ENCODE assay signal across 23 cellular contexts in genomic region chr11:58776891-58777451, GRCh38. TPM values are rescaled to one million over a fixed set of nuclear protein-coding genes. Genes with fewer than 3 reads are reported as not detected.
DNase-seq lines count a peak whose midpoint lies in the region; ATAC-seq, FAIRE-seq and TF ChIP-seq lines count a peak whose summit lies in the region.
"Had no signal": no experiment of that assay in that cellular context is flagged by ENCODE, and none has a peak within 500 bp of the region (broad histone marks: within the 10 kb centered on the region; RNA-seq: fewer than 3 reads in every experiment).

No MANE protein-coding gene starts in this region.

- intact Hi-C loops in CD14-positive monocyte (cut with micrococcal nuclease) = no loop called here
- intact Hi-C loops in K562 (cut with micrococcal nuclease) = loop anchor here (5.0 to 10.0 kb wide), 2 partner anchors 60 to 368 kb away; partner anchors contain the start of gene FAM111A
- intact Hi-C loops in naive thymus-derived CD4-positive, alpha-beta T cell (cut with micrococcal nuclease) = no loop called here

- peak; percentile 97 for TF ChIP-seq EP300 in K562 (IDR thresholded peaks at IDR 0.05; ENCODE audit: low read length)

- H3K36me3 ChIP-seq in Karpas-422 (ENCODE audit: insufficient read depth, low read length) (no peaks in the 10 kb centered on the region), K562 (ENCODE audit: control insufficient read depth, insufficient read depth, low read length) (peaks cover 7% of the 10 kb centered on the region; the same call in 2 of the 3 replicates)
- H3K36me3 ChIP-seq in naive thymus-derived CD4-positive, alpha-beta T cell (ENCODE audit: control insufficient read depth in 2 of 3, insufficient read depth in 3 of 3, low read length in 3 of 3) = no peaks in the 10 kb centered on the region
- H3K36me3 ChIP-seq: BLaER1 had no signal

- H3K9me2 ChIP-seq in Karpas-422 (replicated peaks; ENCODE audit: insufficient read depth, low read length) = no peaks in the 10 kb centered on the region

- H3K9me3 ChIP-seq in Karpas-422 (ENCODE audit: low read length) = no peaks in the 10 kb centered on the region
- peaks cover 15% of the 10 kb centered on the region for H3K9me3 ChIP-seq in K562 (replicated peaks; ENCODE audit: control insufficient read depth, insufficient read depth, low read depth, low read length)
- H3K9me3 ChIP-seq in naive thymus-derived CD4-positive, alpha-beta T cell (ENCODE audit: control insufficient read depth in 2 of 3, low read length in 3 of 3) = no peaks in the 10 kb centered on the region

- H3K27me3 Mint-ChIP-seq in CD14-positive monocyte (ENCODE audit: low read depth in 3 of 3) = peaks cover 0 to 8% (median 3%) of the 10 kb centered on the region in 3 donors
- peaks cover 0 to 3% (median 0%) of the 10 kb centered on the region in 5 donors for H3K27me3 Mint-ChIP-seq in naive thymus-derived CD4-positive, alpha-beta T cell
- no peaks in the 10 kb centered on the region for H3K27me3 Mint-ChIP-seq in type B pancreatic cell

- WGBS in K562 (ENCODE audit: insufficient coverage, low coverage, missing lambda C conversion rate) = under 1% methylated on average over 10 of the region's 10 CpGs

- peak overlapping the region; percentile 85 to 95 (median 93) for H3K27ac Mint-ChIP-seq in CD14-positive monocyte
- H3K27ac Mint-ChIP-seq in naive thymus-derived CD4-positive, alpha-beta T cell = peak overlapping the region in 1 of 9 donors; percentile 47
- H3K27ac Mint-ChIP-seq in type B pancreatic cell = no peak overlapping the region

- peak; percentile 72 for ATAC-seq in K562
- ATAC-seq in GM18858 (IDR thresholded peaks at IDR 0.05; ENCODE audit: unreplicated experiment) = no peak
- ATAC-seq in naive thymus-derived CD4-positive, alpha-beta T cell = no peak

- TF ChIP-seq POLR2A in K562 (conservative IDR thresholded peaks at IDR 0.05) = no peak; the same call in 1 of the 2 replicates

- H2AFZ ChIP-seq in Karpas-422 (ENCODE audit: low read length) (0 out of 2 replicates have a peak overlapping the region, but pooled peaks have one; percentile 26), K562 (ENCODE audit: low read depth, low read length) (peak overlapping the region; percentile 67)

- H3K9ac ChIP-seq in Karpas-422 (ENCODE audit: low read length) = no peak overlapping the region
- peak overlapping the region in 1 of 2 experiments; percentile 57; a peak in 2 of 4 replicates for H3K9ac ChIP-seq in K562 (ENCODE audit: insufficient read depth in 1 of 2, low read depth in 2 of 2, low read length in 2 of 2)
- H3K9ac ChIP-seq: BLaER1, KMS-11 had no signal

- peak overlapping the region in 1 of 2 donors; percentile 81 for H3K4me3 Mint-ChIP-seq in CD14-positive monocyte
- H3K4me3 Mint-ChIP-seq in naive thymus-derived CD4-positive, alpha-beta T cell = no peak overlapping the region
- no peak overlapping the region for H3K4me3 Mint-ChIP-seq in type B pancreatic cell

- no peaks in the 10 kb centered on the region for H3K36me3 Mint-ChIP-seq in CD14-positive monocyte
- H3K36me3 Mint-ChIP-seq in naive thymus-derived CD4-positive, alpha-beta T cell = peaks cover 0 to 8% (median 6%) of the 10 kb centered on the region in 5 donors
- H3K36me3 Mint-ChIP-seq in type B pancreatic cell = no peaks in the 10 kb centered on the region

- BruUV-seq in K562 (replicated peaks; lab: Mats Ljungman, UMichigan) = no TSS peak

- H3K4me3 ChIP-seq in Karpas-422 (ENCODE audit: low read length) (no peak overlapping the region), K562 (no peak overlapping the region)
- H3K4me3 ChIP-seq in naive thymus-derived CD4-positive, alpha-beta T cell (ENCODE audit: low read length) = no peak overlapping the region
- H3K4me3 ChIP-seq: BLaER1 had no signal

- TF ChIP-seq CTCF in CD14-positive monocyte (IDR thresholded peaks at IDR 0.05) = no peak
- TF ChIP-seq CTCF in K562 (IDR thresholded peaks at IDR 0.05 in 2 of 3, conservative IDR thresholded peaks at IDR 0.05 in 1 of 3; ENCODE audit: insufficient read depth in 2 of 3, low read depth in 1 of 3, low read length in 3 of 3) = no peak
- TF ChIP-seq CTCF in type B pancreatic cell (conservative IDR thresholded peaks at IDR 0.05) = no peak

- H3K27ac ChIP-seq in Karpas-422 (ENCODE audit: low read length) = no peak overlapping the region
- H3K27ac ChIP-seq in K562 (ENCODE audit: extremely low read depth, low read depth, low read length) = peak overlapping the region; percentile 81
- H3K27ac ChIP-seq in naive thymus-derived CD4-positive, alpha-beta T cell (ENCODE audit: low read depth, low read length) = no peak overlapping the region
- H3K27ac ChIP-seq: BLaER1, KMS-11 had no signal

- H3K27me3 ChIP-seq in Karpas-422 (ENCODE audit: low read length) (no peaks in the 10 kb centered on the region), K562 (ENCODE audit: control insufficient read depth in 2 of 2, insufficient read depth in 2 of 2, low read length in 2 of 2) (no peaks in the 10 kb centered on the region)
- H3K27me3 ChIP-seq in naive thymus-derived CD4-positive, alpha-beta T cell (ENCODE audit: control insufficient read depth in 2 of 2, insufficient read depth in 2 of 2, low read length in 2 of 2) = no peaks in the 10 kb centered on the region
- H3K27me3 ChIP-seq: BLaER1 had no signal

- H3K79me2 ChIP-seq in Karpas-422 (ENCODE audit: low read length) (no peaks in the 10 kb centered on the region), K562 (ENCODE audit: control insufficient read depth, insufficient read depth, low read length) (peaks cover 10% of the 10 kb centered on the region)

- POLR2A ChIA-PET in K562 (lab: Yijun Ruan, JAX) = interaction anchor here (0.7 to 1.1 kb wide), 4 partner anchors 10 to 1089 kb away, joined by 3 to 5 read pairs (median 4); no protein-coding TSS in a partner anchor
- POLR2A ChIA-PET in naive thymus-derived CD4-positive, alpha-beta T cell (lab: Charles Lee) = no interaction called here

- no peaks in the 10 kb centered on the region for H4K20me1 ChIP-seq in Karpas-422 (ENCODE audit: insufficient read depth, low read depth, low read length)
- H4K20me1 ChIP-seq in K562 (replicated peaks; ENCODE audit: control insufficient read depth, insufficient read depth, low read length) = no peaks in the 10 kb centered on the region
- H4K20me1 ChIP-seq: BLaER1 had no signal

- H3K9me3 Mint-ChIP-seq in CD14-positive monocyte = peaks cover 0 to 12% (median 1%) of the 10 kb centered on the region in 7 donors
- peaks cover 0 to 8% (median 3%) of the 10 kb centered on the region in 11 donors for H3K9me3 Mint-ChIP-seq in naive thymus-derived CD4-positive, alpha-beta T cell
- peaks cover 2% of the 10 kb centered on the region for H3K9me3 Mint-ChIP-seq in type B pancreatic cell

- H3K9me1 ChIP-seq in K562 (ENCODE audit: control insufficient read depth, insufficient read depth, low read length) = no peaks in the 10 kb centered on the region

- CTCF ChIA-PET in K562 (lab: Yijun Ruan, JAX; ENCODE audit: low intra/inter-chr PET ratio) = no interaction called here
- CTCF ChIA-PET in naive thymus-derived CD4-positive, alpha-beta T cell (lab: Charles Lee) = no interaction called here

- in situ Hi-C loops in K562 (cut with MboI) = no loop called here

- peak; percentile 12 to 37; a peak in 2 of 4 replicates for TF ChIP-seq RAD21 in K562 (CRISPR knock-in tag; conservative IDR thresholded peaks at IDR 0.05 in 1 of 2, IDR thresholded peaks at IDR 0.05 in 1 of 2)

- H3K4me1 ChIP-seq in Karpas-422 (ENCODE audit: low read length) (no peaks in the 10 kb centered on the region), K562 (replicated peaks in 1 of 2; ENCODE audit: control insufficient read depth in 2 of 2, insufficient read depth in 2 of 2, low read length in 2 of 2) (peaks cover 5 to 56% of the 10 kb centered on the region in 2 experiments)
- no peaks in the 10 kb centered on the region for H3K4me1 ChIP-seq in naive thymus-derived CD4-positive, alpha-beta T cell (ENCODE audit: control insufficient read depth in 2 of 2, insufficient read depth in 2 of 2, low read length in 2 of 2)
- H3K4me1 ChIP-seq: BLaER1 had no signal

- peak; percentile 88 for FAIRE-seq in K562 (lab: Jason Lieb, UNC)
- FAIRE-seq: A204.1, H1 had no signal

- DNase-seq in CD14-positive monocyte (ENCODE audit: low spot score) = peak; percentile 48
- peak; percentile 43 for DNase-seq in Karpas-422
- peak; percentile 83 for DNase-seq in NOMO-1 treated with DMSO at 0.1 percent for 48 hours (lab: John Stamatoyannopoulos, UW; ENCODE audit: unreplicated experiment)
- DNase-seq in K562 (ENCODE audit: extremely low read depth in 1 of 4, low spot score in 3 of 4) = peak in 2 of 4 experiments; percentile 62 to 93
- DNase-seq in OCI-M2 (lab: John Stamatoyannopoulos, UW; ENCODE audit: unreplicated experiment) = no peak
- no peak for DNase-seq in naive thymus-derived CD4-positive, alpha-beta T cell
- no peak for DNase-seq in type B pancreatic cell (ENCODE audit: extremely low spot score, unreplicated experiment)
- DNase-seq: DMS79, NCI-H1105 treated with DMSO at 0.1 percent for 48 hours, NCI-H187, NCI-H2107, NCI-H2227 treated with DMSO at 0.1 percent for 48 hours, NCI-H510A treated with DMSO at 0.1 percent for 48 hours, NCI-H774, SHP77 had no signal

- H3K4me1 Mint-ChIP-seq in CD14-positive monocyte = peaks cover 29% of the 10 kb centered on the region
- H3K4me1 Mint-ChIP-seq in naive thymus-derived CD4-positive, alpha-beta T cell = peaks cover 0 to 6% (median 0%) of the 10 kb centered on the region in 7 donors
- no peaks in the 10 kb centered on the region for H3K4me1 Mint-ChIP-seq in type B pancreatic cell (ENCODE audit: unreplicated experiment)

- H3K4me2 ChIP-seq in Karpas-422 (ENCODE audit: low read depth, low read length, poor library complexity, severe bottlenecking) (no peak overlapping the region), K562 (ENCODE audit: insufficient read depth, low read length) (peak overlapping the region; percentile 39)
- H3K4me2 ChIP-seq: BLaER1, KMS-11 had no signal

RNA-seq across cellular contexts. Expression of gene GLYAT, which starts 45.2 kb away (rescaled TPM):
- polyA plus RNA-seq in CD14-positive monocyte = not detected
- not detected in 2 replicates for total RNA-seq in Karpas-422 (2014; rRNA removed; shearing (Covaris generic); ENCODE audit: low replicate concordance)
- total RNA-seq in K562 (2011; cell fraction: chromatin; rRNA removed; ENCODE audit: low replicate concordance) = not detected in 2 replicates
- total RNA-seq in K562 (2011; cell fraction: nucleolus; rRNA removed) = not detected in 2 replicates
- total RNA-seq in K562 (2011; cell fraction: nucleoplasm; rRNA removed) = not detected in 2 replicates
- total RNA-seq in K562 (2014; rRNA removed) = not detected in 2 replicates
- not detected in 2 replicates for total RNA-seq in K562 (2014; rRNA removed; fragmentation: Illumina TruSeq; extraction: Trizol)
- total RNA-seq in K562 (2015; rRNA removed; fragmentation: Illumina TruSeq; extraction: Trizol) = not detected in 2 replicates
- total RNA-seq in K562 (2021) = not detected in 2 replicates
- not detected in 2 replicates for polyA plus RNA-seq in K562 (2011; rRNA removed)
- not detected in 2 replicates for polyA plus RNA-seq in K562 (2011; cell fraction: cytosol; rRNA removed)
- not detected in 2 replicates for polyA plus RNA-seq in K562 (2011; cell fraction: nucleus; rRNA removed)
- not detected in 2 replicates for polyA plus RNA-seq in K562 (2012)
- polyA plus RNA-seq in K562 (2014; fragmentation: Illumina TruSeq; extraction: Trizol) = not detected in 2 replicates
- not detected for polyA plus RNA-seq in K562 (2014; fragmentation: Nextera tagmentation; extraction: Ambion mirVana)
- 0.47 TPM in 1 of 2 replicates, not detected in the other for polyA plus RNA-seq in K562 (2014; rRNA removed)
- not detected in 2 replicates for polyA minus RNA-seq in K562 (2011; rRNA and poly(A)+ RNA removed)
- polyA minus RNA-seq in K562 (2011; cell fraction: cytosol; rRNA and poly(A)+ RNA removed) = not detected in 2 replicates
- not detected in 2 replicates for polyA minus RNA-seq in K562 (2011; cell fraction: nucleus; rRNA and poly(A)+ RNA removed)
- total RNA-seq in naive thymus-derived CD4-positive, alpha-beta T cell = not detected
- polyA plus RNA-seq in naive thymus-derived CD4-positive, alpha-beta T cell = not detected
- total RNA-seq in type B pancreatic cell (ENCODE audit: low replicate concordance) = 1.6 TPM in 1 of 2 replicates, not detected in the other
- total RNA-seq: H1; HT-29; M059J; T-helper 1 cell treated with Interleukin-12 subunit alpha and Interleukin-12 subunit beta and Interleukin-4 antibody, amounts not matched to agents 30 ng/mL and 1 ng/mL, for 36 hours had no signal
- polyA plus RNA-seq: H1 had no signal

Comparison
In these comparisons a context has a peak if more than half of its experiments do, and no peak if none do; other contexts are left out.
1. DNase-seq: peak in CD14-positive monocyte (single experiment), Karpas-422 (single experiment) and NOMO-1 treated with DMSO at 0.1 percent for 48 hours (single experiment); none in OCI-M2 (single experiment), naive thymus-derived CD4-positive, alpha-beta T cell (0 of 9) and type B pancreatic cell (single experiment).